Comparison of ENCODE assay signal across 1 cellular context in genomic region chr4:138788857-138789256, GRCh38.
TF ChIP-seq lines count a peak whose summit lies in the region.

No MANE protein-coding gene starts in this region.

TF ChIP-seq in K562, 482 proteins besides CTCF, POLR2A, EP300 and RAD21 (continued from another document):
- TF ChIP-seq MGA (IDR thresholded peaks at IDR 0.05) (peak; percentile 53), MEF2D (tag; conservative IDR thresholded peaks at IDR 0.05; ENCODE audit: low read depth) (no peak), CREB5 (CRISPR knock-in tag; IDR thresholded peaks at IDR 0.05) (no peak), PTRF (tag; IDR thresholded peaks at IDR 0.05) (no peak), ZNF507 (tag; conservative IDR thresholded peaks at IDR 0.05) (no peak), MEF2A (IDR thresholded peaks at IDR 0.05; ENCODE audit: control insufficient read depth, low read depth, low read length) (no peak), TEAD4 (IDR thresholded peaks at IDR 0.05; ENCODE audit: low read length) (peak; percentile 53; the same call in 1 of the 2 replicates), TEAD4 (CRISPR knock-in tag; IDR thresholded peaks at IDR 0.05; ENCODE audit: borderline replicate concordance) (no peak), ASH1L (IDR thresholded peaks at IDR 0.05; ENCODE audit: borderline replicate concordance, low read depth, partially characterized antibody) (no peak), CREM (IDR thresholded peaks at IDR 0.05; ENCODE audit: low read depth) (no peak), ZFP36 (IDR thresholded peaks at IDR 0.05; ENCODE audit: low read depth, low read length, partially characterized antibody) (no peak), GATAD2A (IDR thresholded peaks at IDR 0.05) (no peak), HNRNPK (IDR thresholded peaks at IDR 0.05; ENCODE audit: low read depth, low read length, poor library complexity, severe bottlenecking) (no peak), ZNF140 (CRISPR knock-in tag; IDR thresholded peaks at IDR 0.05) (no peak), SMC3 (conservative IDR thresholded peaks at IDR 0.05; ENCODE audit: insufficient read depth, low read depth, low read length) (no peak), TSHZ1 (CRISPR knock-in tag; IDR thresholded peaks at IDR 0.05) (no peak), RNF2 (IDR thresholded peaks at IDR 0.05) (no peak)
